1 cellular context compared by ENCODE assay signal in the genomic region with DNA sequence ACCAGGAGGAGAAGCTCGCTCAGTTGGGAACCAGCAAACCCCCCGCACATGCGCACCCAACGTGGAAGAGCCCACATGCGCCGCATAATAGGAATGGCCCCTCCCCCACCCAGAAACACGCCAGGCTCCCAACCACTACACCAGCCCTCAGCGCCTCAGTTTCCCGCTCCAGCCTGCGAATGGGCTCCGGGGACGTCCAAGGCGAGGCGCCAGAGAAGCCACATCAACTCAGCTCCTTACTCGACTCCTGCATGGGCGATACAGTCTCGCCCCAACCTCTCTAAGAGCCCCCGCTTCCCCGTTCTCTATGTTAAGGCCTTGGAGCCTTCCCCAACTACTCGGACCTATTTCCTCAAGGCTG.
TF ChIP-seq lines count a peak whose summit lies in the region.

No MANE protein-coding gene starts in this region.

TF ChIP-seq in K562, 482 proteins besides CTCF, POLR2A, EP300 and RAD21 (continued from another document and continues in another):
- TF ChIP-seq, protein P1, sequence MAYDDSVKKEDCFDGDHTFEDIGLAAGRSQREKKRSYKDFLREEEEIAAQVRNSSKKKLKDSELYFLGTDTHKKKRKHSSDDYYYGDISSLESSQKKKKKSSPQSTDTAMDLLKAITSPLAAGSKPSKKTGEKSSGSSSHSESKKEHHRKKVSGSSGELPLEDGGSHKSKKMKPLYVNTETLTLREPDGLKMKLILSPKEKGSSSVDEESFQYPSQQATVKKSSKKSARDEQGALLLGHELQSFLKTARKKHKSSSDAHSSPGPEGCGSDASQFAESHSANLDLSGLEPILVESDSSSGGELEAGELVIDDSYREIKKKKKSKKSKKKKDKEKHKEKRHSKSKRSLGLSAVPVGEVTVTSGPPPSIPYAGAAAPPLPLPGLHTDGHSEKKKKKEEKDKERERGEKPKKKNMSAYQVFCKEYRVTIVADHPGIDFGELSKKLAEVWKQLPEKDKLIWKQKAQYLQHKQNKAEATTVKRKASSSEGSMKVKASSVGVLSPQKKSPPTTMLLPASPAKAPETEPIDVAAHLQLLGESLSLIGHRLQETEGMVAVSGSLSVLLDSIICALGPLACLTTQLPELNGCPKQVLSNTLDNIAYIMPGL (CRISPR knock-in tag; IDR thresholded peaks at IDR 0.05), result 0 out of 2 replicates have a peak, but pooled peaks have one; percentile 69
- TF ChIP-seq ZNF121 (CRISPR knock-in tag; conservative IDR thresholded peaks at IDR 0.05), result no peak
- no peak for TF ChIP-seq ZKSCAN1 (IDR thresholded peaks at IDR 0.05; ENCODE audit: low read depth, low read length)
- no peak for TF ChIP-seq HEY1 (CRISPR knock-in tag; IDR thresholded peaks at IDR 0.05; ENCODE audit: borderline replicate concordance)
- no peak for TF ChIP-seq HNRNPUL1 (IDR thresholded peaks at IDR 0.05; ENCODE audit: low read length)
- TF ChIP-seq SAFB (IDR thresholded peaks at IDR 0.05; ENCODE audit: borderline replicate concordance, low read depth, low read length), result no peak
- TF ChIP-seq ZNF12 (CRISPR knock-in tag; IDR thresholded peaks at IDR 0.05), result no peak; the same call in 1 of the 2 replicates
- no peak for TF ChIP-seq STAT5B (CRISPR knock-in tag; IDR thresholded peaks at IDR 0.05)
- TF ChIP-seq PHF20 (IDR thresholded peaks at IDR 0.05; ENCODE audit: partially characterized antibody), result no peak
- no peak for TF ChIP-seq CTBP1 (IDR thresholded peaks at IDR 0.05; ENCODE audit: borderline replicate concordance)
- TF ChIP-seq, protein P2, sequence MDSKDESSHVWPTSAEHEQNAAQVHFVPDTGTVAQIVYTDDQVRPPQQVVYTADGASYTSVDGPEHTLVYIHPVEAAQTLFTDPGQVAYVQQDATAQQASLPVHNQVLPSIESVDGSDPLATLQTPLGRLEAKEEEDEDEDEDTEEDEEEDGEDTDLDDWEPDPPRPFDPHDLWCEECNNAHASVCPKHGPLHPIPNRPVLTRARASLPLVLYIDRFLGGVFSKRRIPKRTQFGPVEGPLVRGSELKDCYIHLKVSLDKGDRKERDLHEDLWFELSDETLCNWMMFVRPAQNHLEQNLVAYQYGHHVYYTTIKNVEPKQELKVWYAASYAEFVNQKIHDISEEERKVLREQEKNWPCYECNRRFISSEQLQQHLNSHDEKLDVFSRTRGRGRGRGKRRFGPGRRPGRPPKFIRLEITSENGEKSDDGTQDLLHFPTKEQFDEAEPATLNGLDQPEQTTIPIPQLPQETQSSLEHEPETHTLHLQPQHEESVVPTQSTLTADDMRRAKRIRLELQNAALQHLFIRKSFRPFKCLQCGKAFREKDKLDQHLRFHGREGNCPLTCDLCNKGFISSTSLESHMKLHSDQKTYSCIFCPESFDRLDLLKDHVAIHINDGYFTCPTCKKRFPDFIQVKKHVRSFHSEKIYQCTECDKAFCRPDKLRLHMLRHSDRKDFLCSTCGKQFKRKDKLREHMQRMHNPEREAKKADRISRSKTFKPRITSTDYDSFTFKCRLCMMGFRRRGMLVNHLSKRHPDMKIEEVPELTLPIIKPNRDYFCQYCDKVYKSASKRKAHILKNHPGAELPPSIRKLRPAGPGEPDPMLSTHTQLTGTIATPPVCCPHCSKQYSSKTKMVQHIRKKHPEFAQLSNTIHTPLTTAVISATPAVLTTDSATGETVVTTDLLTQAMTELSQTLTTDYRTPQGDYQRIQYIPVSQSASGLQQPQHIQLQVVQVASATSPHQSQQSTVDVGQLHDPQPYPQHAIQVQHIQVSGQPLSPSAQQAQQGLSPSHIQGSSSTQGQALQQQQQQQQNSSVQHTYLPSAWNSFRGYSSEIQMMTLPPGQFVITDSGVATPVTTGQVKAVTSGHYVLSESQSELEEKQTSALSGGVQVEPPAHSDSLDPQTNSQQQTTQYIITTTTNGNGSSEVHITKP (IDR thresholded peaks at IDR 0.05; ENCODE audit: partially characterized antibody), result peak; percentile 94
- TF ChIP-seq MEIS2 (IDR thresholded peaks at IDR 0.05; ENCODE audit: partially characterized antibody), result peak; percentile 57
- TF ChIP-seq CBX8 (IDR thresholded peaks at IDR 0.05; ENCODE audit: borderline replicate concordance, extremely low read depth, low read depth, low read length, poor library complexity, severe bottlenecking), result no peak
- TF ChIP-seq MCM7 (IDR thresholded peaks at IDR 0.05), result no peak
- TF ChIP-seq, protein P3, sequence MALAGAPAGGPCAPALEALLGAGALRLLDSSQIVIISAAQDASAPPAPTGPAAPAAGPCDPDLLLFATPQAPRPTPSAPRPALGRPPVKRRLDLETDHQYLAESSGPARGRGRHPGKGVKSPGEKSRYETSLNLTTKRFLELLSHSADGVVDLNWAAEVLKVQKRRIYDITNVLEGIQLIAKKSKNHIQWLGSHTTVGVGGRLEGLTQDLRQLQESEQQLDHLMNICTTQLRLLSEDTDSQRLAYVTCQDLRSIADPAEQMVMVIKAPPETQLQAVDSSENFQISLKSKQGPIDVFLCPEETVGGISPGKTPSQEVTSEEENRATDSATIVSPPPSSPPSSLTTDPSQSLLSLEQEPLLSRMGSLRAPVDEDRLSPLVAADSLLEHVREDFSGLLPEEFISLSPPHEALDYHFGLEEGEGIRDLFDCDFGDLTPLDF (CRISPR knock-in tag; IDR thresholded peaks at IDR 0.05), result no peak
- no peak for TF ChIP-seq FUS (optimal IDR thresholded peaks at IDR 0.05; ENCODE audit: low read depth, low read length)
- no peak for TF ChIP-seq PHF21A (IDR thresholded peaks at IDR 0.05; ENCODE audit: borderline replicate concordance, low read depth)
- TF ChIP-seq DMBX1 (CRISPR knock-in tag; IDR thresholded peaks at IDR 0.05; ENCODE audit: borderline replicate concordance), result no peak
- no peak for TF ChIP-seq POLR3A (IDR thresholded peaks at IDR 0.05; ENCODE audit: borderline replicate concordance, extremely low read depth, insufficient read depth, insufficient read length)
- no peak for TF ChIP-seq SAP30 (IDR thresholded peaks at IDR 0.05; ENCODE audit: borderline replicate concordance, insufficient read depth, low read depth, low read length, poor library complexity, severe bottlenecking)
- TF ChIP-seq, protein P4, sequence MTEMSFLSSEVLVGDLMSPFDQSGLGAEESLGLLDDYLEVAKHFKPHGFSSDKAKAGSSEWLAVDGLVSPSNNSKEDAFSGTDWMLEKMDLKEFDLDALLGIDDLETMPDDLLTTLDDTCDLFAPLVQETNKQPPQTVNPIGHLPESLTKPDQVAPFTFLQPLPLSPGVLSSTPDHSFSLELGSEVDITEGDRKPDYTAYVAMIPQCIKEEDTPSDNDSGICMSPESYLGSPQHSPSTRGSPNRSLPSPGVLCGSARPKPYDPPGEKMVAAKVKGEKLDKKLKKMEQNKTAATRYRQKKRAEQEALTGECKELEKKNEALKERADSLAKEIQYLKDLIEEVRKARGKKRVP (CRISPR knock-in tag; IDR thresholded peaks at IDR 0.05), result no peak
- TF ChIP-seq RB1 (IDR thresholded peaks at IDR 0.05; ENCODE audit: low read depth), result no peak
- TF ChIP-seq SAFB2 (IDR thresholded peaks at IDR 0.05; ENCODE audit: borderline replicate concordance, low read depth, low read length, severe bottlenecking), result no peak
- TF ChIP-seq GATAD2B (IDR thresholded peaks at IDR 0.05; ENCODE audit: borderline replicate concordance), result no peak
- TF ChIP-seq TAF15 (IDR thresholded peaks at IDR 0.05; ENCODE audit: low read depth, low read length), result no peak
- 0 out of 2 replicates have a peak, but pooled peaks have one; percentile 11 for TF ChIP-seq FOXJ2 (tag; IDR thresholded peaks at IDR 0.05)
- 0 out of 2 replicates have a peak, but pooled peaks have one; percentile 47 for TF ChIP-seq CHCHD3 (CRISPR knock-in tag; IDR thresholded peaks at IDR 0.05)
- TF ChIP-seq ELF1 (tag; IDR thresholded peaks at IDR 0.05), result no peak
- TF ChIP-seq THRAP3 (IDR thresholded peaks at IDR 0.05; ENCODE audit: borderline replicate concordance), result no peak
- TF ChIP-seq, protein P5, sequence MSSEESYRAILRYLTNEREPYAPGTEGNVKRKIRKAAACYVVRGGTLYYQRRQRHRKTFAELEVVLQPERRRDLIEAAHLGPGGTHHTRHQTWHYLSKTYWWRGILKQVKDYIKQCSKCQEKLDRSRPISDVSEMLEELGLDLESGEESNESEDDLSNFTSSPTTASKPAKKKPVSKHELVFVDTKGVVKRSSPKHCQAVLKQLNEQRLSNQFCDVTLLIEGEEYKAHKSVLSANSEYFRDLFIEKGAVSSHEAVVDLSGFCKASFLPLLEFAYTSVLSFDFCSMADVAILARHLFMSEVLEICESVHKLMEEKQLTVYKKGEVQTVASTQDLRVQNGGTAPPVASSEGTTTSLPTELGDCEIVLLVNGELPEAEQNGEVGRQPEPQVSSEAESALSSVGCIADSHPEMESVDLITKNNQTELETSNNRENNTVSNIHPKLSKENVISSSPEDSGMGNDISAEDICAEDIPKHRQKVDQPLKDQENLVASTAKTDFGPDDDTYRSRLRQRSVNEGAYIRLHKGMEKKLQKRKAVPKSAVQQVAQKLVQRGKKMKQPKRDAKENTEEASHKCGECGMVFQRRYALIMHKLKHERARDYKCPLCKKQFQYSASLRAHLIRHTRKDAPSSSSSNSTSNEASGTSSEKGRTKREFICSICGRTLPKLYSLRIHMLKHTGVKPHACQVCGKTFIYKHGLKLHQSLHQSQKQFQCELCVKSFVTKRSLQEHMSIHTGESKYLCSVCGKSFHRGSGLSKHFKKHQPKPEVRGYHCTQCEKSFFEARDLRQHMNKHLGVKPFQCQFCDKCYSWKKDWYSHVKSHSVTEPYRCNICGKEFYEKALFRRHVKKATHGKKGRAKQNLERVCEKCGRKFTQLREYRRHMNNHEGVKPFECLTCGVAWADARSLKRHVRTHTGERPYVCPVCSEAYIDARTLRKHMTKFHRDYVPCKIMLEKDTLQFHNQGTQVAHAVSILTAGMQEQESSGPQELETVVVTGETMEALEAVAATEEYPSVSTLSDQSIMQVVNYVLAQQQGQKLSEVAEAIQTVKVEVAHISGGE (CRISPR knock-in tag; IDR thresholded peaks at IDR 0.05), result no peak
- no peak for TF ChIP-seq CBX1 (IDR thresholded peaks at IDR 0.05; ENCODE audit: low read depth)
- TF ChIP-seq SUPT5H (IDR thresholded peaks at IDR 0.05), result no peak
- no peak; the same call in 1 of the 2 replicates for TF ChIP-seq NR4A1 (CRISPR knock-in tag; IDR thresholded peaks at IDR 0.05)
- 0 out of 2 replicates have a peak, but pooled peaks have one; percentile 16 for TF ChIP-seq NR4A1 (tag; IDR thresholded peaks at IDR 0.05)
- peak; percentile 88 for TF ChIP-seq RBM39 (optimal IDR thresholded peaks at IDR 0.05; ENCODE audit: low read depth, low read length)
- no peak for TF ChIP-seq ZNF316 (IDR thresholded peaks at IDR 0.05)
- peak; percentile 95; the same call in 1 of the 2 replicates for TF ChIP-seq SRSF3 (IDR thresholded peaks at IDR 0.05; ENCODE audit: insufficient read depth, low read length)
- no peak for TF ChIP-seq NUFIP1 (IDR thresholded peaks at IDR 0.05; ENCODE audit: partially characterized antibody)
- TF ChIP-seq DACH1 (IDR thresholded peaks at IDR 0.05; ENCODE audit: partially characterized antibody), result no peak
- TF ChIP-seq, protein P6, sequence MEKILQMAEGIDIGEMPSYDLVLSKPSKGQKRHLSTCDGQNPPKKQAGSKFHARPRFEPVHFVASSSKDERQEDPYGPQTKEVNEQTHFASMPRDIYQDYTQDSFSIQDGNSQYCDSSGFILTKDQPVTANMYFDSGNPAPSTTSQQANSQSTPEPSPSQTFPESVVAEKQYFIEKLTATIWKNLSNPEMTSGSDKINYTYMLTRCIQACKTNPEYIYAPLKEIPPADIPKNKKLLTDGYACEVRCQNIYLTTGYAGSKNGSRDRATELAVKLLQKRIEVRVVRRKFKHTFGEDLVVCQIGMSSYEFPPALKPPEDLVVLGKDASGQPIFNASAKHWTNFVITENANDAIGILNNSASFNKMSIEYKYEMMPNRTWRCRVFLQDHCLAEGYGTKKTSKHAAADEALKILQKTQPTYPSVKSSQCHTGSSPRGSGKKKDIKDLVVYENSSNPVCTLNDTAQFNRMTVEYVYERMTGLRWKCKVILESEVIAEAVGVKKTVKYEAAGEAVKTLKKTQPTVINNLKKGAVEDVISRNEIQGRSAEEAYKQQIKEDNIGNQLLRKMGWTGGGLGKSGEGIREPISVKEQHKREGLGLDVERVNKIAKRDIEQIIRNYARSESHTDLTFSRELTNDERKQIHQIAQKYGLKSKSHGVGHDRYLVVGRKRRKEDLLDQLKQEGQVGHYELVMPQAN (IDR thresholded peaks at IDR 0.05; ENCODE audit: borderline replicate concordance), result peak; percentile 75; the same call in 1 of the 2 replicates
- TF ChIP-seq ZNF146 (CRISPR knock-in tag; IDR thresholded peaks at IDR 0.05; ENCODE audit: unreplicated experiment), result no peak
- TF ChIP-seq ZNF561 (CRISPR knock-in tag; conservative IDR thresholded peaks at IDR 0.05), result no peak
- TF ChIP-seq, protein P7, sequence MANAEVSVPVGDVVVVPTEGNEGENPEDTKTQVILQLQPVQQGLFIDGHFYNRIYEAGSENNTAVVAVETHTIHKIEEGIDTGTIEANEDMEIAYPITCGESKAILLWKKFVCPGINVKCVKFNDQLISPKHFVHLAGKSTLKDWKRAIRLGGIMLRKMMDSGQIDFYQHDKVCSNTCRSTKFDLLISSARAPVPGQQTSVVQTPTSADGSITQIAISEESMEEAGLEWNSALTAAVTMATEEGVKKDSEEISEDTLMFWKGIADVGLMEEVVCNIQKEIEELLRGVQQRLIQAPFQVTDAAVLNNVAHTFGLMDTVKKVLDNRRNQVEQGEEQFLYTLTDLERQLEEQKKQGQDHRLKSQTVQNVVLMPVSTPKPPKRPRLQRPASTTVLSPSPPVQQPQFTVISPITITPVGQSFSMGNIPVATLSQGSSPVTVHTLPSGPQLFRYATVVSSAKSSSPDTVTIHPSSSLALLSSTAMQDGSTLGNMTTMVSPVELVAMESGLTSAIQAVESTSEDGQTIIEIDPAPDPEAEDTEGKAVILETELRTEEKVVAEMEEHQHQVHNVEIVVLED (CRISPR knock-in tag; IDR thresholded peaks at IDR 0.05), result no peak
- TF ChIP-seq EP400 (IDR thresholded peaks at IDR 0.05), result peak; percentile 57; the same call in 1 of the 2 replicates
- TF ChIP-seq, protein P8, sequence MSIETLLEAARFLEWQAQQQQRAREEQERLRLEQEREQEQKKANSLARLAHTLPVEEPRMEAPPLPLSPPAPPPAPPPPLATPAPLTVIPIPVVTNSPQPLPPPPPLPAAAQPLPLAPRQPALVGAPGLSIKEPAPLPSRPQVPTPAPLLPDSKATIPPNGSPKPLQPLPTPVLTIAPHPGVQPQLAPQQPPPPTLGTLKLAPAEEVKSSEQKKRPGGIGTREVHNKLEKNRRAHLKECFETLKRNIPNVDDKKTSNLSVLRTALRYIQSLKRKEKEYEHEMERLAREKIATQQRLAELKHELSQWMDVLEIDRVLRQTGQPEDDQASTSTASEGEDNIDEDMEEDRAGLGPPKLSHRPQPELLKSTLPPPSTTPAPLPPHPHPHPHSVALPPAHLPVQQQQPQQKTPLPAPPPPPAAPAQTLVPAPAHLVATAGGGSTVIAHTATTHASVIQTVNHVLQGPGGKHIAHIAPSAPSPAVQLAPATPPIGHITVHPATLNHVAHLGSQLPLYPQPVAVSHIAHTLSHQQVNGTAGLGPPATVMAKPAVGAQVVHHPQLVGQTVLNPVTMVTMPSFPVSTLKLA (conservative IDR thresholded peaks at IDR 0.05), result peak; percentile 85 to 94
- no peak for TF ChIP-seq PTTG1 (tag; IDR thresholded peaks at IDR 0.05; ENCODE audit: low read depth)
- TF ChIP-seq, protein P9, sequence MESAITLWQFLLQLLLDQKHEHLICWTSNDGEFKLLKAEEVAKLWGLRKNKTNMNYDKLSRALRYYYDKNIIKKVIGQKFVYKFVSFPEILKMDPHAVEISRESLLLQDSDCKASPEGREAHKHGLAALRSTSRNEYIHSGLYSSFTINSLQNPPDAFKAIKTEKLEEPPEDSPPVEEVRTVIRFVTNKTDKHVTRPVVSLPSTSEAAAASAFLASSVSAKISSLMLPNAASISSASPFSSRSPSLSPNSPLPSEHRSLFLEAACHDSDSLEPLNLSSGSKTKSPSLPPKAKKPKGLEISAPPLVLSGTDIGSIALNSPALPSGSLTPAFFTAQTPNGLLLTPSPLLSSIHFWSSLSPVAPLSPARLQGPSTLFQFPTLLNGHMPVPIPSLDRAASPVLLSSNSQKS (CRISPR knock-in tag; IDR thresholded peaks at IDR 0.05), result 0 out of 2 replicates have a peak, but pooled peaks have one; percentile 8
